Comparison of ENCODE assay signal across 1 cellular context in genomic region chr6:20403766-20404640, GRCh38.
TF ChIP-seq lines count a peak whose summit lies in the region.

No MANE protein-coding gene starts in this region.

TF ChIP-seq in HEK293, 187 proteins besides CTCF, POLR2A, EP300 and RAD21 (continued from another document and continues in another):
- TF ChIP-seq INSM2 (tag by site-specific recombination; IDR thresholded peaks at IDR 0.05) (no peak), ZIC2 (tag by site-specific recombination; IDR thresholded peaks at IDR 0.05) (peak; percentile 19; the same call in 1 of the 2 replicates), ZBTB11 (tag by site-specific recombination; conservative IDR thresholded peaks at IDR 0.05; ENCODE audit: low read depth) (no peak), ZNF37A (tag by site-specific recombination; IDR thresholded peaks at IDR 0.05) (no peak), ATF2 (tag by site-specific recombination; IDR thresholded peaks at IDR 0.05; ENCODE audit: low read depth) (no peak), ZSCAN30 (tag by site-specific recombination; IDR thresholded peaks at IDR 0.05) (peak; percentile 7; the same call in 1 of the 2 replicates), MEIS1 (CRISPR knock-in tag; IDR thresholded peaks at IDR 0.05; ENCODE audit: borderline replicate concordance) (no peak), SCRT2 (tag by site-specific recombination; IDR thresholded peaks at IDR 0.05) (no peak), EGR2 (tag by site-specific recombination; IDR thresholded peaks at IDR 0.05; ENCODE audit: low read depth) (peak; percentile 78), GLI2 (tag by site-specific recombination; IDR thresholded peaks at IDR 0.05; ENCODE audit: borderline replicate concordance, low read depth) (no peak), ZNF394 (tag by site-specific recombination; IDR thresholded peaks at IDR 0.05; ENCODE audit: borderline replicate concordance) (no peak), ZNF747 (tag by site-specific recombination; IDR thresholded peaks at IDR 0.05) (no peak), YY2 (tag by site-specific recombination; IDR thresholded peaks at IDR 0.05) (no peak), ZNF132 (tag by site-specific recombination; IDR thresholded peaks at IDR 0.05; ENCODE audit: borderline replicate concordance) (no peak), KLF7 (tag by site-specific recombination; IDR thresholded peaks at IDR 0.05; ENCODE audit: borderline replicate concordance) (no peak), ZNF626 (tag by site-specific recombination; IDR thresholded peaks at IDR 0.05) (no peak), ZSCAN18 (tag by site-specific recombination; IDR thresholded peaks at IDR 0.05) (no peak), ZNF274 (IDR thresholded peaks at IDR 0.05; ENCODE audit: low read length) (no peak), ZNF274 (tag by site-specific recombination; IDR thresholded peaks at IDR 0.05; ENCODE audit: borderline replicate concordance) (no peak), KLF1 (tag by site-specific recombination; IDR thresholded peaks at IDR 0.05) (no peak), IKZF3 (tag by site-specific recombination; IDR thresholded peaks at IDR 0.05) (no peak), ZNF549 (tag by site-specific recombination; IDR thresholded peaks at IDR 0.05) (no peak), HOXA7 (CRISPR knock-in tag; IDR thresholded peaks at IDR 0.05; ENCODE audit: borderline replicate concordance) (no peak), YY1 (tag by site-specific recombination; IDR thresholded peaks at IDR 0.05) (no peak), MZF1 (tag by site-specific recombination; IDR thresholded peaks at IDR 0.05; ENCODE audit: borderline replicate concordance) (no peak), ZNF175 (tag by site-specific recombination; IDR thresholded peaks at IDR 0.05) (no peak), ZNF324 (tag by site-specific recombination; IDR thresholded peaks at IDR 0.05) (no peak), ZNF48 (tag by site-specific recombination; IDR thresholded peaks at IDR 0.05) (no peak), PRDM1 (tag by site-specific recombination; IDR thresholded peaks at IDR 0.05) (peak; percentile 31; the same call in 1 of the 2 replicates), REST (tag by site-specific recombination; IDR thresholded peaks at IDR 0.05) (no peak), ZNF311 (tag by site-specific recombination; IDR thresholded peaks at IDR 0.05; ENCODE audit: borderline replicate concordance) (no peak), ZEB2 (tag by site-specific recombination; IDR thresholded peaks at IDR 0.05) (no peak), ZNF292 (tag by site-specific recombination; IDR thresholded peaks at IDR 0.05; ENCODE audit: borderline replicate concordance, low read depth) (no peak), ZNF645 (tag by site-specific recombination; IDR thresholded peaks at IDR 0.05) (no peak), ZNF585B (tag by site-specific recombination; IDR thresholded peaks at IDR 0.05) (no peak), ZNF571 (tag by site-specific recombination; IDR thresholded peaks at IDR 0.05) (no peak), ZNF26 (tag by site-specific recombination; IDR thresholded peaks at IDR 0.05) (no peak), ZNF174 (tag by site-specific recombination; IDR thresholded peaks at IDR 0.05) (no peak), ZNF530 (tag by site-specific recombination; IDR thresholded peaks at IDR 0.05; ENCODE audit: low read depth) (no peak), KLF9 (tag by site-specific recombination; IDR thresholded peaks at IDR 0.05; ENCODE audit: low read depth) (no peak), ZNF112 (tag by site-specific recombination; IDR thresholded peaks at IDR 0.05) (no peak), SP7 (tag by site-specific recombination; IDR thresholded peaks at IDR 0.05) (0 out of 2 replicates have a peak, but pooled peaks have one; percentile 20), ZNF701 (tag by site-specific recombination; IDR thresholded peaks at IDR 0.05) (no peak), PRDM4 (tag by site-specific recombination; IDR thresholded peaks at IDR 0.05) (no peak), ZNF221 (tag by site-specific recombination; IDR thresholded peaks at IDR 0.05; ENCODE audit: borderline replicate concordance) (no peak), SCRT1 (tag by site-specific recombination; IDR thresholded peaks at IDR 0.05; ENCODE audit: borderline replicate concordance) (no peak), ZFHX2 (tag by site-specific recombination; conservative IDR thresholded peaks at IDR 0.05) (peak; percentile 82), ZBTB48 (tag by site-specific recombination; IDR thresholded peaks at IDR 0.05) (no peak), ZNF521 (tag by site-specific recombination; IDR thresholded peaks at IDR 0.05) (no peak), ZNF223 (tag by site-specific recombination; IDR thresholded peaks at IDR 0.05) (no peak), ZNF610 (tag by site-specific recombination; IDR thresholded peaks at IDR 0.05; ENCODE audit: borderline replicate concordance) (no peak), ZNF76 (tag by site-specific recombination; IDR thresholded peaks at IDR 0.05; ENCODE audit: borderline replicate concordance, low read depth) (no peak)
